ENCODE assay signal across 20 cellular contexts in the genomic region with DNA sequence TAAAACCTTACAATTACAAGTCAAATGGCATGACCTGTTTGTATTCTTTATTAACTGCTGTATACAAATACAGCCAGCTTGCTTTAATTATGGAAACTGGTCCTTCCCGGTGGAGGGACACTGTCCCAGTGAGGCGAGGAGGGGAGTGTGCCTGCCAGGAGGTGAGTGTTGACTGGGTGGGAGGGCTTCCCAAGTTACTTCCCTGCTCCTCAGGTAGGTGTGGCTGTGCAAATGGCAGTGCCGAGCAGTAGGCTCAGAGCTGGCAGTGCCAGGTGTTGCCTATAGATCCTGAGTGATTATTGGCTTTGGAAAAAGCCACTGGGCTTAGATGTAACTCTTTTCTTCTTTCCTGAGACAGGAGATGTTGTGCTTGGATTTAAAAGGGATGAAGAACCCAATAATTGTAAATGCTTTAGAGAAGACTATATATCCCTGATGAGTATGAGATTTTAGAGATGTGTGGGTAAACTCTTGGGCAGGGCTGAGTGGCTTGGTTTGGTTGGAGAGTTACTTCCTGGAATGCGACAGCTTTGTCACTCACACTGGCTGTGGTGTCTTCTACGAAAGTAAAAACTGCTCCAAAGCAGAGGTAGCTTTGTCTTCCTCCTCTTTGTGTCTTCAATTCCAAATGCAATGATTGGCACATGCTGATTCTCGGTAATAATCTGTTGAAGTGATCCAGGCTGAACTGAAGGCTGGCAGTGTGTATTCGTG. TPM values are rescaled to one million over a fixed set of nuclear protein-coding genes. Genes with fewer than 3 reads are reported as not detected.
A peak's percentile ranks its signal among the peaks of the same experiment; 100 is the strongest.
DNase-seq lines count a peak whose midpoint lies in the region; ATAC-seq and TF ChIP-seq lines count a peak whose summit lies in the region.
"Had no signal": no experiment of that assay in that cellular context is flagged by ENCODE, and none has a peak within 500 bp of the region (broad histone marks: within the 10 kb centered on the region; RNA-seq: fewer than 3 reads in every experiment).

No MANE protein-coding gene starts in this region.

- H3K9me3 Mint-ChIP-seq in activated CD8-positive, alpha-beta memory T cell treated with anti-CD3 and anti-CD28 coated beads, Interleukin-2, amount 10 ng/mL, durations not matched to agents 7 days and 5 days (ENCODE audit: low read depth) = no peaks in the 10 kb centered on the region
- H3K9me3 Mint-ChIP-seq in naive thymus-derived CD4-positive, alpha-beta T cell = no peaks in the 10 kb centered on the region
- H3K9me3 Mint-ChIP-seq: naive B cell had no signal

- H3K36me3 ChIP-seq in body of pancreas (replicated peaks in 1 of 2; ENCODE audit: insufficient read depth in 1 of 2, low read depth in 2 of 2) = no peaks in the 10 kb centered on the region
- H3K36me3 ChIP-seq in naive thymus-derived CD4-positive, alpha-beta T cell (ENCODE audit: control insufficient read depth in 2 of 3, insufficient read depth in 3 of 3, low read length in 3 of 3) = no peaks in the 10 kb centered on the region
- no peaks in the 10 kb centered on the region for H3K36me3 ChIP-seq in tibial artery

- TF ChIP-seq CTCF in body of pancreas (IDR thresholded peaks at IDR 0.05) (no peak), tibial artery (IDR thresholded peaks at IDR 0.05) (no peak)

- H3K27ac Mint-ChIP-seq in activated CD8-positive, alpha-beta memory T cell treated with anti-CD3 and anti-CD28 coated beads, Interleukin-2, amount 10 ng/mL, durations not matched to agents 7 days and 5 days = peak overlapping the region; percentile 3
- peak overlapping the region in 3 of 9 donors; percentile 48 to 81 (median 65) for H3K27ac Mint-ChIP-seq in naive thymus-derived CD4-positive, alpha-beta T cell

- CTCF ChIA-PET in activated CD8-positive, alpha-beta memory T cell treated with anti-CD3 and anti-CD28 coated beads, Interleukin-2, amount 10 ng/mL, durations not matched to agents 7 days and 5 days (lab: Charles Lee) = interaction anchor here (0.8 to 4.6 kb wide), 11 partner anchors 9 to 132 kb away, joined by 3 to 42 read pairs (median 4); partner anchors contain the start of genes GLRX and RFESD
- CTCF ChIA-PET in naive thymus-derived CD4-positive, alpha-beta T cell (lab: Charles Lee) = interaction anchor here (0.6 to 13.3 kb wide), 9 partner anchors 9 to 134 kb away, joined by 3 to 357 read pairs (median 3); no protein-coding TSS in a partner anchor

- H3K27ac ChIP-seq in body of pancreas (peak overlapping the region; percentile 7 to 54 (median 30)), tibial artery (peak overlapping the region; percentile 58 to 66)
- no peak overlapping the region for H3K27ac ChIP-seq in naive thymus-derived CD4-positive, alpha-beta T cell (ENCODE audit: low read depth, low read length)
- H3K27ac ChIP-seq: foreskin keratinocyte, KMS-11, WERI-Rb-1 had no signal

- ATAC-seq in activated CD8-positive, alpha-beta memory T cell treated with anti-CD3 and anti-CD28 coated beads, Interleukin-2, amount 10 ng/mL, durations not matched to agents 7 days and 5 days = no peak
- ATAC-seq in body of pancreas = no peak
- ATAC-seq in naive thymus-derived CD4-positive, alpha-beta T cell = peak; percentile 34
- ATAC-seq: foreskin keratinocyte had no signal

- no peak overlapping the region for H3K4me3 Mint-ChIP-seq in activated CD8-positive, alpha-beta memory T cell treated with anti-CD3 and anti-CD28 coated beads, Interleukin-2, amount 10 ng/mL, durations not matched to agents 7 days and 5 days
- peak overlapping the region in 1 of 10 donors; percentile 24 for H3K4me3 Mint-ChIP-seq in naive thymus-derived CD4-positive, alpha-beta T cell
- H3K4me3 Mint-ChIP-seq: naive B cell had no signal

- DNase-seq in activated CD8-positive, alpha-beta memory T cell treated with anti-CD3 and anti-CD28 coated beads, Interleukin-2, amount 10 ng/mL, durations not matched to agents 7 days and 5 days = no peak
- DNase-seq in activated CD8-positive, alpha-beta memory T cell treated with anti-CD3 and anti-CD28 coated beads for 24 hours = no peak
- DNase-seq in body of pancreas (no peak), tibial artery (no peak), AG20443 (ENCODE audit: low spot score) (no peak), G401 (ENCODE audit: low spot score) (no peak)
- no peak for DNase-seq in naive thymus-derived CD4-positive, alpha-beta T cell
- no peak for DNase-seq in activated T-cell treated with anti-CD3 and anti-CD28 coated beads, Interleukin-2, amount 50 U/mL, for 1 hour
- DNase-seq: activated T-cell treated with anti-CD3 and anti-CD28 coated beads for 4 hours, amniotic stem cell, DMS 273 treated with DMSO at 0.1 percent for 48 hours, dorsolateral prefrontal cortex, foreskin keratinocyte, islet precursor cell, naive B cell, NCI-H2029 treated with DMSO at 0.1 percent for 48 hours, NCI-H774, trophoblast cell, WERI-Rb-1 had no signal

- peaks cover 31% of the 10 kb centered on the region for H3K4me1 ChIP-seq in body of pancreas
- no peaks in the 10 kb centered on the region for H3K4me1 ChIP-seq in naive thymus-derived CD4-positive, alpha-beta T cell (ENCODE audit: control insufficient read depth in 2 of 2, insufficient read depth in 2 of 2, low read length in 2 of 2)
- H3K4me1 ChIP-seq in tibial artery = peaks cover 0 to 23% (median 5%) of the 10 kb centered on the region in 4 donors

- H3K4me3 ChIP-seq in body of pancreas (no peak overlapping the region), tibial artery (no peak overlapping the region)
- H3K4me3 ChIP-seq in naive thymus-derived CD4-positive, alpha-beta T cell (ENCODE audit: low read length) = no peak overlapping the region
- H3K4me3 ChIP-seq: dorsolateral prefrontal cortex had no signal

- POLR2A ChIA-PET in naive thymus-derived CD4-positive, alpha-beta T cell (lab: Charles Lee) = interaction anchor here (0.7 kb wide), 2 partner anchors 11 to 134 kb away, joined by 3 to 4 read pairs; no protein-coding TSS in a partner anchor

- 61 to 79% methylated on average over 7 of the region's 7 CpGs for WGBS in body of pancreas, 2 donors

- in situ Hi-C loops in G401 (cut with HindIII; ENCODE audit: low sequenced_read_pairs) = no loop called here

- H3K27me3 Mint-ChIP-seq in activated CD8-positive, alpha-beta memory T cell treated with anti-CD3 and anti-CD28 coated beads, Interleukin-2, amount 10 ng/mL, durations not matched to agents 7 days and 5 days = no peaks in the 10 kb centered on the region
- H3K27me3 Mint-ChIP-seq in naive thymus-derived CD4-positive, alpha-beta T cell = peaks cover 0 to 2% (median 0%) of the 10 kb centered on the region in 5 donors
- H3K27me3 Mint-ChIP-seq: naive B cell had no signal

- no peaks in the 10 kb centered on the region for H3K36me3 Mint-ChIP-seq in activated CD8-positive, alpha-beta memory T cell treated with anti-CD3 and anti-CD28 coated beads, Interleukin-2, amount 10 ng/mL, durations not matched to agents 7 days and 5 days
- H3K36me3 Mint-ChIP-seq in naive thymus-derived CD4-positive, alpha-beta T cell = no peaks in the 10 kb centered on the region
- H3K36me3 Mint-ChIP-seq: naive B cell had no signal

- no peaks in the 10 kb centered on the region for H3K27me3 ChIP-seq in body of pancreas
- no peaks in the 10 kb centered on the region for H3K27me3 ChIP-seq in naive thymus-derived CD4-positive, alpha-beta T cell (ENCODE audit: control insufficient read depth in 2 of 2, insufficient read depth in 2 of 2, low read length in 2 of 2)
- H3K27me3 ChIP-seq in tibial artery = no peaks in the 10 kb centered on the region
- H3K27me3 ChIP-seq: dorsolateral prefrontal cortex, foreskin keratinocyte had no signal

- intact Hi-C loops in body of pancreas (cut with DNase I) (no loop called here), tibial artery (cut with DNase I; ENCODE audit: low total_unique reads) (no loop called here)
- intact Hi-C loops in naive thymus-derived CD4-positive, alpha-beta T cell (cut with micrococcal nuclease) = no loop called here

- H3K9me3 ChIP-seq in body of pancreas (no peaks in the 10 kb centered on the region), tibial artery (no peaks in the 10 kb centered on the region)
- no peaks in the 10 kb centered on the region for H3K9me3 ChIP-seq in naive thymus-derived CD4-positive, alpha-beta T cell (ENCODE audit: control insufficient read depth in 2 of 3, low read length in 3 of 3)

- TF ChIP-seq POLR2A in body of pancreas (IDR thresholded peaks at IDR 0.05) = no peak

- peaks cover 23% of the 10 kb centered on the region for H3K4me1 Mint-ChIP-seq in activated CD8-positive, alpha-beta memory T cell treated with anti-CD3 and anti-CD28 coated beads, Interleukin-2, amount 10 ng/mL, durations not matched to agents 7 days and 5 days
- peaks cover 0 to 21% (median 14%) of the 10 kb centered on the region in 7 donors for H3K4me1 Mint-ChIP-seq in naive thymus-derived CD4-positive, alpha-beta T cell

RNA-seq across cellular contexts. Expression of gene GLRX, which starts 43.7 kb away (rescaled TPM):
- total RNA-seq in activated CD8-positive, alpha-beta memory T cell treated with anti-CD3 and anti-CD28 coated beads, Interleukin-2, amount 10 ng/mL, durations not matched to agents 7 days and 5 days = 10 to 100 TPM; 65.3 to 67.1 TPM
- 10 to 100 TPM in 1 of 2 donors, 1 to 10 TPM in 1; 8.6 to 17.6 TPM for total RNA-seq in body of pancreas
- total RNA-seq in naive thymus-derived CD4-positive, alpha-beta T cell = 10 to 100 TPM; 26.3 to 89.5 (median 55.6) TPM
- polyA plus RNA-seq in naive thymus-derived CD4-positive, alpha-beta T cell = 100 to 1,000 TPM; 187 to 205 TPM
- total RNA-seq in G401 (2014; rRNA removed; shearing (Covaris generic)) = not detected in 2 replicates

RNA-seq across cellular contexts. Expression of gene RHOBTB3, which starts 47.7 kb away (rescaled TPM):
- under 1 TPM; 0.35 to 0.55 TPM for total RNA-seq in activated CD8-positive, alpha-beta memory T cell treated with anti-CD3 and anti-CD28 coated beads, Interleukin-2, amount 10 ng/mL, durations not matched to agents 7 days and 5 days
- 100 to 1,000 TPM; 153 to 196 TPM for total RNA-seq in body of pancreas
- total RNA-seq in naive thymus-derived CD4-positive, alpha-beta T cell = 1 to 10 TPM in 4 of 5 experiments, under 1 TPM in 1; 0.24 to 9.6 (median 1.6) TPM
- polyA plus RNA-seq in naive thymus-derived CD4-positive, alpha-beta T cell = 1 to 10 TPM; 4.6 to 7.7 TPM
- total RNA-seq in G401 (2014; rRNA removed; shearing (Covaris generic)) = 0.54 and 2.6 TPM in 2 replicates

Comparison
In these comparisons a context has a peak if more than half of its experiments do, and no peak if none do; other contexts are left out.
1. RNA of gene RHOBTB3, which starts 47.7 kb away (total RNA-seq): 153 to 196 TPM in body of pancreas; 0.24 to 9.6 TPM in naive thymus-derived CD4-positive, alpha-beta T cell, 0.35 to 0.55 TPM in activated CD8-positive, alpha-beta memory T cell treated with anti-CD3 and anti-CD28 coated beads, Interleukin-2, amount 10 ng/mL, durations not matched to agents 7 days and 5 days and 0.54 to 2.6 TPM in G401; every median in the first group is over 10 times any median in the second.